ENCODE assay signal across 20 cellular contexts in genomic region chr2:32522770-32523169, GRCh38.
A peak's percentile ranks its signal among the peaks of the same experiment; 100 is the strongest.
DNase-seq lines count a peak whose midpoint lies in the region; ATAC-seq and TF ChIP-seq lines count a peak whose summit lies in the region.
"Had no signal": no experiment of that assay in that cellular context is flagged by ENCODE, and none has a peak within 500 bp of the region (broad histone marks: within the 10 kb centered on the region; RNA-seq: fewer than 3 reads in every experiment).

No MANE protein-coding gene starts in this region.

- POLR2A ChIA-PET in RWPE1 (lab: Yijun Ruan, JAX; ENCODE audit: low non-redundant PET) = no interaction called here

- CTCF ChIA-PET in RWPE1 (lab: Yijun Ruan, JAX) = no interaction called here

- H3K36me3 ChIP-seq in mesodermal cell (ENCODE audit: control insufficient read depth, insufficient read depth, low read length) = peaks cover 55% of the 10 kb centered on the region

- no peaks in the 10 kb centered on the region for H3K9me3 ChIP-seq in mesodermal cell (ENCODE audit: control insufficient read depth, low read length)

- TF ChIP-seq CTCF in choroid plexus epithelial cell (conservative IDR thresholded peaks at IDR 0.05; ENCODE audit: low read depth, low read length) (no peak), RWPE1 (conservative IDR thresholded peaks at IDR 0.05; ENCODE audit: low read depth) (no peak)

- H3K4me1 ChIP-seq in mesodermal cell (ENCODE audit: control insufficient read depth, insufficient read depth, low read length, poor library complexity, severe bottlenecking) = peaks cover 5% of the 10 kb centered on the region

- H3K27ac ChIP-seq in mesodermal cell (ENCODE audit: low read depth, low read length, severe bottlenecking) = peak overlapping the region; percentile 43
- no peak overlapping the region for H3K27ac ChIP-seq in RWPE1
- H3K27ac ChIP-seq: HL-60, PC-9 had no signal

- no peak for ATAC-seq in GM19395 (IDR thresholded peaks at IDR 0.05; ENCODE audit: unreplicated experiment)

- DNase-seq in EH (ENCODE audit: low read depth) = peak; percentile 35
- peak; percentile 9 for DNase-seq in HCEC 1CT
- DNase-seq in choroid plexus epithelial cell (ENCODE audit: low read depth) = peak; percentile 18
- no peak for DNase-seq in NCI-H1930 (lab: John Stamatoyannopoulos, UW)
- no peak for DNase-seq in RWPE1 (ENCODE audit: low spot score)
- no peak for DNase-seq in NCI-H82 treated with DMSO at 0.1 percent for 48 hours (lab: John Stamatoyannopoulos, UW; ENCODE audit: unreplicated experiment)
- DNase-seq: AML-193, COR-L47, H9, MV-4-11, NCI-H1417 treated with DMSO at 0.1 percent for 48 hours, NCI-H2029, NCI-H2171, NCI-H446 treated with DMSO at 0.1 percent for 48 hours, NCI-H748 treated with DMSO at 0.1 percent for 48 hours, PC-9, Right ventricle myocardium superior had no signal

- H3K4me3 ChIP-seq in choroid plexus epithelial cell (ENCODE audit: low read depth, low read length) (no peak overlapping the region), mesodermal cell (ENCODE audit: extremely low read depth, insufficient read depth, low read length, poor library complexity, severe bottlenecking) (no peak overlapping the region)
- H3K4me3 ChIP-seq: PC-9 had no signal

- 80 to 100% methylated on average over 2 of the region's 3 CpGs for WGBS in mesodermal cell (ENCODE audit: insufficient coverage in 2 of 2), 2 experiments

Comparison
In these comparisons a context has a peak if more than half of its experiments do, and no peak if none do; other contexts are left out.
1. DNase-seq: peak in EH (single experiment), HCEC 1CT (single experiment) and choroid plexus epithelial cell (single experiment); none in NCI-H1930 (0 of 2), RWPE1 (single experiment) and NCI-H82 treated with DMSO at 0.1 percent for 48 hours (single experiment).